In genomic region chr22:37107779-37108621, GRCh38 we compare ENCODE assay signal across 1 cellular context.
TF ChIP-seq lines count a peak whose summit lies in the region.

No MANE protein-coding gene starts in this region.

TF ChIP-seq in HepG2, 621 proteins besides CTCF, POLR2A, EP300 and RAD21 (continued from another document and continues in another):
- TF ChIP-seq ZNF770 (CRISPR knock-in tag; IDR thresholded peaks at IDR 0.05) (no peak), MED1 (CRISPR knock-in tag; IDR thresholded peaks at IDR 0.05) (0 out of 2 replicates have a peak, but pooled peaks have one; percentile 23), ZNF75D (CRISPR knock-in tag; IDR thresholded peaks at IDR 0.05; ENCODE audit: borderline replicate concordance) (no peak), ZNF747 (CRISPR knock-in tag; IDR thresholded peaks at IDR 0.05; ENCODE audit: borderline replicate concordance) (no peak), HNF4A (CRISPR knock-in tag; IDR thresholded peaks at IDR 0.05) (peak; percentile 86), ZNF879 (CRISPR knock-in tag; IDR thresholded peaks at IDR 0.05) (no peak), SIN3A (IDR thresholded peaks at IDR 0.05; ENCODE audit: borderline replicate concordance, low read depth, low read length) (no peak), ZNF598 (CRISPR knock-in tag; IDR thresholded peaks at IDR 0.05; ENCODE audit: borderline replicate concordance) (no peak), STAT5B (CRISPR knock-in tag; IDR thresholded peaks at IDR 0.05) (no peak), HBP1 (CRISPR knock-in tag; IDR thresholded peaks at IDR 0.05; ENCODE audit: low read depth) (no peak), GZF1 (CRISPR knock-in tag; IDR thresholded peaks at IDR 0.05) (peak; percentile 69; the same call in 1 of the 2 replicates), MTF2 (CRISPR knock-in tag; IDR thresholded peaks at IDR 0.05; ENCODE audit: borderline replicate concordance) (no peak), HNF4G (IDR thresholded peaks at IDR 0.05; ENCODE audit: borderline replicate concordance, low read depth, low read length) (peak; percentile 46), HNF4G (CRISPR knock-in tag; IDR thresholded peaks at IDR 0.05; ENCODE audit: borderline replicate concordance, low read depth) (0 out of 2 replicates have a peak, but pooled peaks have one; percentile 14), NFATC3 (CRISPR knock-in tag; IDR thresholded peaks at IDR 0.05) (no peak), PRMT3 (CRISPR knock-in tag; IDR thresholded peaks at IDR 0.05; ENCODE audit: borderline replicate concordance, low read depth) (no peak), ZNF839 (CRISPR knock-in tag; IDR thresholded peaks at IDR 0.05; ENCODE audit: borderline replicate concordance) (no peak), SALL2 (CRISPR knock-in tag; IDR thresholded peaks at IDR 0.05) (no peak), AGO1 (IDR thresholded peaks at IDR 0.05; ENCODE audit: low read depth, low read length, poor library complexity, severe bottlenecking) (no peak), NCOA1 (CRISPR knock-in tag; IDR thresholded peaks at IDR 0.05) (no peak), HMG20B (CRISPR knock-in tag; conservative IDR thresholded peaks at IDR 0.05) (no peak), ZNF256 (CRISPR knock-in tag; conservative IDR thresholded peaks at IDR 0.05) (no peak), ZNF281 (CRISPR knock-in tag; IDR thresholded peaks at IDR 0.05; ENCODE audit: borderline replicate concordance) (no peak), AKNA (CRISPR knock-in tag; IDR thresholded peaks at IDR 0.05; ENCODE audit: borderline replicate concordance) (no peak), EZH2 (conservative IDR thresholded peaks at IDR 0.05; ENCODE audit: low read depth, low read length) (no peak), HMG20A (CRISPR knock-in tag; IDR thresholded peaks at IDR 0.05; ENCODE audit: borderline replicate concordance) (no peak), ZNF7 (CRISPR knock-in tag; IDR thresholded peaks at IDR 0.05) (no peak), HOXA5 (CRISPR knock-in tag; IDR thresholded peaks at IDR 0.05) (no peak), MAX (IDR thresholded peaks at IDR 0.05) (no peak), ZNF772 (CRISPR knock-in tag; IDR thresholded peaks at IDR 0.05) (no peak), ZBTB40 (IDR thresholded peaks at IDR 0.05) (no peak), ZBTB40 (CRISPR knock-in tag; IDR thresholded peaks at IDR 0.05) (no peak), CREBL2 (CRISPR knock-in tag; IDR thresholded peaks at IDR 0.05; ENCODE audit: borderline replicate concordance) (no peak), ZNF639 (CRISPR knock-in tag; conservative IDR thresholded peaks at IDR 0.05) (no peak), MLLT10 (CRISPR knock-in tag; IDR thresholded peaks at IDR 0.05) (no peak), ATF4 (CRISPR knock-in tag; IDR thresholded peaks at IDR 0.05) (no peak), SSRP1 (CRISPR knock-in tag; IDR thresholded peaks at IDR 0.05) (no peak), ONECUT2 (CRISPR knock-in tag; IDR thresholded peaks at IDR 0.05) (no peak)
